In the genomic region with DNA sequence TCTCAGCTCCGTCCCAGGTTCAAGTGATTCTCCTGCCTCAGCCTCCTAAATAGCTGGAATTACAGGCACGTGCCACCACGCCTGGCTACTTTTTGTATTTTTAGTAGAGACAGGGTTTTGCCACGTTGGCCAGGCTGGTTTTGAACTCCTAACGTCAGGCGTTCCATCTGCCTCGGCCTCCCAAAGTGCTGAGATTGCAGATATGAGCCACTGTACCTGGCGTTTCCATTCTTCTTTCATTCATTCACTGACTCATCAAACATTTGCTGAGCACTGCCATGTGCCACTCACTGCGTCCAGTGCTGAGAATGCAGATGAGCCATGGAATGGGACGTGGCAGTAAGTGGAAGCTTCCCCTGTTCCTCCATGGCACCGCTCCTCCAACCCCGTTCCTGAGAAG, we compare ENCODE assay signal across 7 cellular contexts. TPM values are rescaled to one million over a fixed set of nuclear protein-coding genes. Genes with fewer than 3 reads are reported as not detected.
DNase-seq lines count a peak whose midpoint lies in the region; ATAC-seq, FAIRE-seq and TF ChIP-seq lines count a peak whose summit lies in the region.
"Not testable (repeated sequence)": the region's sequence is repeated elsewhere in the genome, so short reads cannot be mapped to it uniquely, and the experiment has no call there.
"Had no signal": no experiment of that assay in that cellular context is flagged by ENCODE, and none has a peak within 500 bp of the region (broad histone marks: within the 10 kb centered on the region; RNA-seq: fewer than 3 reads in every experiment).

No MANE protein-coding gene starts in this region.

- DNase-seq in IMR-90; HepG2 (ENCODE audit: low spot score); transverse colon: not testable (repeated sequence)
- DNase-seq in colonic mucosa, result peak; percentile 17

- 80% methylated on average over 2 of the region's 12 CpGs; no CpG with 5 or more reads in 1 of the 2 experiments for WGBS in IMR-90 (ENCODE audit: extremely low coverage in 2 of 2, insufficient read length in 1 of 2), 2 experiments
- WGBS in HepG2 (ENCODE audit: low lambda C conversion rate), result 76% methylated on average over 12 of the region's 12 CpGs
- WGBS in transverse colon (ENCODE audit: low coverage in 1 of 2), 2 donors, result 47 to 82% methylated on average over 4 to 12 of the region's 12 CpGs

- not testable (repeated sequence) for H3K9me1 ChIP-seq in IMR-90 (ENCODE audit: insufficient read depth, low read length)

- in situ Hi-C loops in IMR-90 (cut with MboI; ENCODE audit: low sequenced_read_pairs); HepG2 (cut with HindIII; ENCODE audit: extremely low pct_ligation_motif_present, low pct_unique_long_range_greater_than_20kb): not testable (repeated sequence)
- in situ Hi-C loops in transverse colon (cut with MboI; ENCODE audit: low pct_ligation_motif_present in 1 of 4, low pct_unique_long_range_greater_than_20kb in 1 of 4, low sequenced_read_pairs in 3 of 4), result loop anchor here in 2 of 4 donors (10.0 to 25.0 kb wide), 2 partner anchors 71 to 259 kb away; no protein-coding TSS in a partner anchor

- H3K9me3 ChIP-seq in BLaER1; IMR-90 (ENCODE audit: control insufficient read depth, insufficient read depth, low read length); colonic mucosa; HepG2 (ENCODE audit: low read length); transverse colon: not testable (repeated sequence)

- not testable (repeated sequence) for H3K36me3 ChIP-seq in BLaER1; IMR-90 (ENCODE audit: control insufficient read depth, insufficient read depth, low read length); colonic mucosa; HepG2 (replicated peaks in 1 of 2; ENCODE audit: control insufficient read depth in 1 of 2, insufficient read depth in 2 of 2, low read length in 2 of 2); transverse colon

- FAIRE-seq in HepG2 (lab: Jason Lieb, UNC), result not testable (repeated sequence)

- H3K23ac ChIP-seq in IMR-90 (ENCODE audit: low read depth, low read length), result not testable (repeated sequence)

- not testable (repeated sequence) for H2AFZ ChIP-seq in IMR-90 (replicated peaks; ENCODE audit: low read length, poor library complexity); HepG2 (ENCODE audit: low read length)

- TF ChIP-seq POLR2A in IMR-90 (IDR thresholded peaks at IDR 0.05; ENCODE audit: low read depth, low read length); HepG2 (IDR thresholded peaks at IDR 0.05; ENCODE audit: insufficient read depth in 1 of 2, low read depth in 2 of 2, low read length in 2 of 2); transverse colon (IDR thresholded peaks at IDR 0.05): not testable (repeated sequence)

- H3K4me1 ChIP-seq in BLaER1, result peaks cover 61% of the 10 kb centered on the region
- H3K4me1 ChIP-seq in IMR-90 (ENCODE audit: control insufficient read depth, insufficient read depth, low read length); colonic mucosa: not testable (repeated sequence)
- peaks cover 26% of the 10 kb centered on the region for H3K4me1 ChIP-seq in HepG2 (ENCODE audit: insufficient read depth, low read length)
- H3K4me1 ChIP-seq in transverse colon, result peaks cover 4 to 15% (median 8%) of the 10 kb centered on the region in 4 donors

- not testable (repeated sequence) for H3K14ac ChIP-seq in IMR-90 (replicated peaks; ENCODE audit: low read depth, low read length)

- CTCF ChIA-PET in IMR-90 (lab: Yijun Ruan, JAX); HepG2 (lab: Yijun Ruan, JAX; ENCODE audit: low intra/inter-chr PET ratio, low total read pairs): not testable (repeated sequence)

- peak overlapping the region; percentile 52 for H3K4me2 ChIP-seq in BLaER1
- H3K4me2 ChIP-seq in IMR-90 (ENCODE audit: low read depth, low read length); HepG2 (ENCODE audit: low read depth, low read length): not testable (repeated sequence)

- not testable (repeated sequence) for H2AK5ac ChIP-seq in IMR-90 (ENCODE audit: low read depth, low read length)

- TF ChIP-seq EP300 in HepG2 (IDR thresholded peaks at IDR 0.05; ENCODE audit: low read depth in 2 of 2, low read length in 2 of 2); HepG2 (CRISPR knock-in tag; IDR thresholded peaks at IDR 0.05; ENCODE audit: borderline replicate concordance); transverse colon (IDR thresholded peaks at IDR 0.05; ENCODE audit: low read depth): not testable (repeated sequence)

- H3K18ac ChIP-seq in IMR-90 (ENCODE audit: low read depth, low read length), result not testable (repeated sequence)

- not testable (repeated sequence) for H3K27me3 ChIP-seq in BLaER1; IMR-90 (ENCODE audit: control insufficient read depth, insufficient read depth, low read length); colonic mucosa; HepG2 (ENCODE audit: control insufficient read depth in 1 of 2, insufficient read depth in 2 of 2, low read length in 2 of 2); transverse colon

- H4K5ac ChIP-seq in IMR-90 (ENCODE audit: low read depth, low read length), result not testable (repeated sequence)

- H2BK120ac ChIP-seq in IMR-90 (ENCODE audit: low read depth, low read length), result not testable (repeated sequence)

- H2BK20ac ChIP-seq in IMR-90 (ENCODE audit: low read depth, low read length), result not testable (repeated sequence)

- not testable (repeated sequence) for H3K56ac ChIP-seq in IMR-90 (ENCODE audit: extremely low read depth, insufficient read depth, low read length)

- not testable (repeated sequence) for H3K4me3 ChIP-seq in BLaER1; IMR-90 (ENCODE audit: insufficient read depth, low read depth, low read length); colonic mucosa; HepG2 (replicated peaks in 1 of 3; ENCODE audit: insufficient read depth in 1 of 3, low read depth in 2 of 3, low read length in 3 of 3); transverse colon

- H3K4ac ChIP-seq in IMR-90 (ENCODE audit: low read depth, low read length), result not testable (repeated sequence)

- H2BK15ac ChIP-seq in IMR-90 (ENCODE audit: low read depth, low read length), result not testable (repeated sequence)

- POLR2A ChIA-PET in IMR-90 (lab: Charles Lee; ENCODE audit: unreplicated experiment), result not testable (repeated sequence)
- POLR2A ChIA-PET in HepG2 (lab: Yijun Ruan, JAX), result interaction anchor here (1.2 kb wide), 1 partner anchor 36 kb away, joined by 3 read pairs; no protein-coding TSS in a partner anchor

- not testable (repeated sequence) for BruUV-seq in IMR-90 (replicated peaks; lab: Mats Ljungman, UMichigan); HepG2 (replicated peaks; lab: Mats Ljungman, UMichigan)

- not testable (repeated sequence) for H3K79me1 ChIP-seq in IMR-90 (ENCODE audit: low read depth in 1 of 2, low read length in 2 of 2)

- not testable (repeated sequence) for H2AK9ac ChIP-seq in IMR-90 (replicated peaks; ENCODE audit: low read depth, low read length, poor library complexity)

- not testable (repeated sequence) for TF ChIP-seq RAD21 in IMR-90 (IDR thresholded peaks at IDR 0.05; ENCODE audit: low read length); HepG2 (CRISPR knock-in tag; IDR thresholded peaks at IDR 0.05)

- intact Hi-C loops in IMR-90 (cut with micrococcal nuclease); colonic mucosa (cut with DNase I); HepG2 (cut with micrococcal nuclease; ENCODE audit: unreplicated experiment): not testable (repeated sequence)
- intact Hi-C loops in transverse colon (cut with DNase I; ENCODE audit: low total_unique reads), result loop anchor here (10.0 kb wide), 1 partner anchor 251 kb away; no protein-coding TSS in a partner anchor

- not testable (repeated sequence) for H4K91ac ChIP-seq in IMR-90 (ENCODE audit: insufficient read depth, low read depth, low read length)

- not testable (repeated sequence) for H2BK5ac ChIP-seq in IMR-90 (ENCODE audit: low read depth, low read length, poor library complexity, severe bottlenecking)

- H4K20me1 ChIP-seq in BLaER1; IMR-90 (ENCODE audit: insufficient read depth, low read length); HepG2 (ENCODE audit: insufficient read depth, low read length): not testable (repeated sequence)

- H4K8ac ChIP-seq in IMR-90 (ENCODE audit: low read depth in 2 of 2, low read length in 2 of 2), result not testable (repeated sequence)

- dilution Hi-C loops in IMR-90 (cut with HindIII; ENCODE audit: low sequenced_read_pairs, unreplicated experiment), result not testable (repeated sequence)

- H3K79me2 ChIP-seq in HepG2 (ENCODE audit: insufficient read depth, low read length), result not testable (repeated sequence)

- H3K27ac ChIP-seq in BLaER1; IMR-90 (ENCODE audit: insufficient read depth, low read length); colonic mucosa; HepG2 (ENCODE audit: extremely low read length, insufficient read depth, low read length): not testable (repeated sequence)
- H3K27ac ChIP-seq in transverse colon, result peak overlapping the region; percentile 66 to 81 (median 71)

- ATAC-seq in IMR-90 (ENCODE audit: low read depth); HepG2: not testable (repeated sequence)

- TF ChIP-seq CTCF in IMR-90 (conservative IDR thresholded peaks at IDR 0.05; ENCODE audit: low read depth, low read length); colonic mucosa (IDR thresholded peaks at IDR 0.05); HepG2 (CRISPR knock-in tag; IDR thresholded peaks at IDR 0.05); transverse colon (IDR thresholded peaks at IDR 0.05): not testable (repeated sequence)

- not testable (repeated sequence) for H3K9ac ChIP-seq in BLaER1; IMR-90 (ENCODE audit: low read depth, low read length); colonic mucosa (ENCODE audit: low read depth in 2 of 2, low read length in 2 of 2); HepG2 (ENCODE audit: insufficient read depth, low read depth, low read length)

RNA-seq across cellular contexts. Expression of gene TMEM37, which starts 28.0 kb away (rescaled TPM):
- total RNA-seq in IMR-90 (2012; rRNA removed), result under 0.01 TPM in 1 of 2 replicates, not detected in the other
- 0.30 and 0.39 TPM in 2 replicates for polyA plus RNA-seq in IMR-90 (2012; rRNA removed)
- polyA plus RNA-seq in IMR-90 (2012; cell fraction: cytosol; rRNA removed), result 0.56 and 1.6 TPM in 2 replicates
- polyA plus RNA-seq in IMR-90 (2012; cell fraction: nucleus; rRNA removed; ENCODE audit: low replicate concordance), result 0.09 and 0.13 TPM in 2 replicates
- 10 to 100 TPM; 24.3 to 52.1 TPM for total RNA-seq in colonic mucosa
- total RNA-seq in HepG2 (2016; rRNA removed; fragmentation: Illumina TruSeq; extraction: Trizol), result 23.7 and 37.7 TPM in 2 replicates
- total RNA-seq in HepG2 (2016; cell fraction: cytosol; rRNA removed; fragmentation: Illumina TruSeq; extraction: Trizol; ENCODE audit: low read depth), result 28.9 and 37.4 TPM in 2 replicates
- 22.3 and 38.3 TPM in 2 replicates for total RNA-seq in HepG2 (2016; cell fraction: insoluble cytoplasmic fraction; rRNA removed; fragmentation: Illumina TruSeq; extraction: Trizol)
- total RNA-seq in HepG2 (2016; cell fraction: membrane; rRNA removed; fragmentation: Illumina TruSeq; extraction: Trizol), result 42.2 and 48.4 TPM in 2 replicates
- 34.2 and 36.8 TPM in 2 replicates for total RNA-seq in HepG2 (2016; cell fraction: nucleus; rRNA removed; fragmentation: Illumina TruSeq; extraction: Trizol)
- 115 and 141 TPM in 2 replicates for polyA plus RNA-seq in HepG2 (2011; rRNA removed)
- polyA plus RNA-seq in HepG2 (2011; cell fraction: cytosol; rRNA removed), result 117 and 121 TPM in 2 replicates
- polyA plus RNA-seq in HepG2 (2011; cell fraction: nucleus; rRNA removed), result 112 and 119 TPM in 2 replicates
- polyA plus RNA-seq in HepG2 (2012), result 79.4 and 99.6 TPM in 2 replicates
- polyA plus RNA-seq in HepG2 (2016; cell fraction: cytosol; fragmentation: Illumina TruSeq; extraction: Trizol; ENCODE audit: low read depth), result 35.8 and 51.6 TPM in 2 replicates
- polyA plus RNA-seq in HepG2 (2016; cell fraction: insoluble cytoplasmic fraction; fragmentation: Illumina TruSeq; extraction: Trizol; ENCODE audit: low read depth), result 29.9 and 33.6 TPM in 2 replicates
- polyA plus RNA-seq in HepG2 (2016; cell fraction: membrane; fragmentation: Illumina TruSeq; extraction: Trizol; ENCODE audit: low read depth), result 42.8 and 53.0 TPM in 2 replicates
- 58.5 and 61.9 TPM in 2 replicates for polyA plus RNA-seq in HepG2 (2016; cell fraction: nucleus; fragmentation: Illumina TruSeq; extraction: Trizol; ENCODE audit: insufficient read depth, low read depth)
- 8.6 and 130 TPM in 2 replicates for polyA minus RNA-seq in HepG2 (2011; rRNA and poly(A)+ RNA removed; ENCODE audit: low replicate concordance)
- 23.8 and 26.3 TPM in 2 replicates for polyA minus RNA-seq in HepG2 (2011; cell fraction: cytosol; rRNA and poly(A)+ RNA removed)
- 72.6 and 73.7 TPM in 2 replicates for polyA minus RNA-seq in HepG2 (2011; cell fraction: nucleus; rRNA and poly(A)+ RNA removed)
- 100 to 1,000 TPM in 3 of 4 donors, 10 to 100 TPM in 1; 18.7 to 210 (median 157) TPM for total RNA-seq in transverse colon
- total RNA-seq: Daoy had no signal
- polyA plus RNA-seq: CD4-positive, alpha-beta memory T cell had no signal

RNA-seq across cellular contexts. Expression of gene DBI, which starts 36.8 kb away (rescaled TPM):
- total RNA-seq in IMR-90 (2012; rRNA removed), result 42.5 and 69.7 TPM in 2 replicates
- 243 and 278 TPM in 2 replicates for polyA plus RNA-seq in IMR-90 (2012; rRNA removed)
- 47.9 and 61.2 TPM in 2 replicates for polyA plus RNA-seq in IMR-90 (2012; cell fraction: cytosol; rRNA removed)
- 17.8 and 65.1 TPM in 2 replicates for polyA plus RNA-seq in IMR-90 (2012; cell fraction: nucleus; rRNA removed; ENCODE audit: low replicate concordance)
- total RNA-seq in colonic mucosa, result 100 to 1,000 TPM; 275 to 291 TPM
- 659 and 853 TPM in 2 replicates for total RNA-seq in HepG2 (2016; rRNA removed; fragmentation: Illumina TruSeq; extraction: Trizol)
- 310 and 434 TPM in 2 replicates for total RNA-seq in HepG2 (2016; cell fraction: cytosol; rRNA removed; fragmentation: Illumina TruSeq; extraction: Trizol; ENCODE audit: low read depth)
- total RNA-seq in HepG2 (2016; cell fraction: insoluble cytoplasmic fraction; rRNA removed; fragmentation: Illumina TruSeq; extraction: Trizol), result 674 and 918 TPM in 2 replicates
- 378 and 472 TPM in 2 replicates for total RNA-seq in HepG2 (2016; cell fraction: membrane; rRNA removed; fragmentation: Illumina TruSeq; extraction: Trizol)
- 241 and 297 TPM in 2 replicates for total RNA-seq in HepG2 (2016; cell fraction: nucleus; rRNA removed; fragmentation: Illumina TruSeq; extraction: Trizol)
- polyA plus RNA-seq in HepG2 (2011; rRNA removed), result 330 and 331 TPM in 2 replicates
- 381 and 407 TPM in 2 replicates for polyA plus RNA-seq in HepG2 (2011; cell fraction: cytosol; rRNA removed)
- 73.2 and 81.0 TPM in 2 replicates for polyA plus RNA-seq in HepG2 (2011; cell fraction: nucleus; rRNA removed)
- 321 and 573 TPM in 2 replicates for polyA plus RNA-seq in HepG2 (2012)
- polyA plus RNA-seq in HepG2 (2016; cell fraction: cytosol; fragmentation: Illumina TruSeq; extraction: Trizol; ENCODE audit: low read depth), result 519 and 818 TPM in 2 replicates
- polyA plus RNA-seq in HepG2 (2016; cell fraction: insoluble cytoplasmic fraction; fragmentation: Illumina TruSeq; extraction: Trizol; ENCODE audit: low read depth), result 1,321 and 1,540 TPM in 2 replicates
- polyA plus RNA-seq in HepG2 (2016; cell fraction: membrane; fragmentation: Illumina TruSeq; extraction: Trizol; ENCODE audit: low read depth), result 517 and 687 TPM in 2 replicates
- 644 and 685 TPM in 2 replicates for polyA plus RNA-seq in HepG2 (2016; cell fraction: nucleus; fragmentation: Illumina TruSeq; extraction: Trizol; ENCODE audit: insufficient read depth, low read depth)
- polyA minus RNA-seq in HepG2 (2011; rRNA and poly(A)+ RNA removed; ENCODE audit: low replicate concordance), result 87.2 and 175 TPM in 2 replicates
- polyA minus RNA-seq in HepG2 (2011; cell fraction: cytosol; rRNA and poly(A)+ RNA removed), result 58.8 and 65.3 TPM in 2 replicates
- polyA minus RNA-seq in HepG2 (2011; cell fraction: nucleus; rRNA and poly(A)+ RNA removed), result 84.6 and 100.0 TPM in 2 replicates
- total RNA-seq in transverse colon, result 100 to 1,000 TPM in 2 of 4 donors, 10 to 100 TPM in 2; 33.8 to 212 (median 149) TPM

RNA-seq across cellular contexts. Expression of gene C2orf76, which starts 37.0 kb away (rescaled TPM):
- total RNA-seq in IMR-90 (2012; rRNA removed), result 9.7 and 10.6 TPM in 2 replicates
- 8.9 and 12.6 TPM in 2 replicates for polyA plus RNA-seq in IMR-90 (2012; rRNA removed)
- polyA plus RNA-seq in IMR-90 (2012; cell fraction: cytosol; rRNA removed), result 1.6 and 2.5 TPM in 2 replicates
- 0.42 and 3.5 TPM in 2 replicates for polyA plus RNA-seq in IMR-90 (2012; cell fraction: nucleus; rRNA removed; ENCODE audit: low replicate concordance)
- 1 to 10 TPM; 4.7 to 6.6 TPM for total RNA-seq in colonic mucosa
- 8.5 TPM in 2 replicates for total RNA-seq in HepG2 (2016; rRNA removed; fragmentation: Illumina TruSeq; extraction: Trizol)
- 4.1 and 6.0 TPM in 2 replicates for total RNA-seq in HepG2 (2016; cell fraction: cytosol; rRNA removed; fragmentation: Illumina TruSeq; extraction: Trizol; ENCODE audit: low read depth)
- 8.0 and 10.5 TPM in 2 replicates for total RNA-seq in HepG2 (2016; cell fraction: insoluble cytoplasmic fraction; rRNA removed; fragmentation: Illumina TruSeq; extraction: Trizol)
- total RNA-seq in HepG2 (2016; cell fraction: membrane; rRNA removed; fragmentation: Illumina TruSeq; extraction: Trizol), result 5.2 and 6.1 TPM in 2 replicates
- total RNA-seq in HepG2 (2016; cell fraction: nucleus; rRNA removed; fragmentation: Illumina TruSeq; extraction: Trizol), result 4.3 and 7.4 TPM in 2 replicates
- 6.5 and 7.7 TPM in 2 replicates for polyA plus RNA-seq in HepG2 (2011; rRNA removed)
- polyA plus RNA-seq in HepG2 (2011; cell fraction: cytosol; rRNA removed), result 1.7 and 3.8 TPM in 2 replicates
- 1.0 and 1.4 TPM in 2 replicates for polyA plus RNA-seq in HepG2 (2011; cell fraction: nucleus; rRNA removed)
- 5.3 and 7.3 TPM in 2 replicates for polyA plus RNA-seq in HepG2 (2012)
- 5.1 and 5.7 TPM in 2 replicates for polyA plus RNA-seq in HepG2 (2016; cell fraction: cytosol; fragmentation: Illumina TruSeq; extraction: Trizol; ENCODE audit: low read depth)
- 11.9 and 12.5 TPM in 2 replicates for polyA plus RNA-seq in HepG2 (2016; cell fraction: insoluble cytoplasmic fraction; fragmentation: Illumina TruSeq; extraction: Trizol; ENCODE audit: low read depth)
- 4.6 and 5.4 TPM in 2 replicates for polyA plus RNA-seq in HepG2 (2016; cell fraction: membrane; fragmentation: Illumina TruSeq; extraction: Trizol; ENCODE audit: low read depth)
- polyA plus RNA-seq in HepG2 (2016; cell fraction: nucleus; fragmentation: Illumina TruSeq; extraction: Trizol; ENCODE audit: insufficient read depth, low read depth), result 3.6 and 7.1 TPM in 2 replicates
- 0.96 and 1.4 TPM in 2 replicates for polyA minus RNA-seq in HepG2 (2011; rRNA and poly(A)+ RNA removed; ENCODE audit: low replicate concordance)
- 1.5 and 1.8 TPM in 2 replicates for polyA minus RNA-seq in HepG2 (2011; cell fraction: cytosol; rRNA and poly(A)+ RNA removed)
- polyA minus RNA-seq in HepG2 (2011; cell fraction: nucleus; rRNA and poly(A)+ RNA removed), result 3.7 and 4.2 TPM in 2 replicates
- total RNA-seq in transverse colon, result 10 to 100 TPM in 1 of 4 donors, 1 to 10 TPM in 1, not detected in 2; 2.9 to 11.3 TPM

Comparison
In these comparisons a context has a peak if more than half of its experiments do, and no peak if none do; other contexts are left out.
1. RNA of gene TMEM37, which starts 28.0 kb away (total RNA-seq): 18.7 to 210 TPM in transverse colon, 24.3 to 52.1 TPM in colonic mucosa and 22.3 to 48.4 TPM in HepG2; under 0.01 TPM in IMR-90; every median in the first group is over 10 times any median in the second.